In the genomic region with DNA sequence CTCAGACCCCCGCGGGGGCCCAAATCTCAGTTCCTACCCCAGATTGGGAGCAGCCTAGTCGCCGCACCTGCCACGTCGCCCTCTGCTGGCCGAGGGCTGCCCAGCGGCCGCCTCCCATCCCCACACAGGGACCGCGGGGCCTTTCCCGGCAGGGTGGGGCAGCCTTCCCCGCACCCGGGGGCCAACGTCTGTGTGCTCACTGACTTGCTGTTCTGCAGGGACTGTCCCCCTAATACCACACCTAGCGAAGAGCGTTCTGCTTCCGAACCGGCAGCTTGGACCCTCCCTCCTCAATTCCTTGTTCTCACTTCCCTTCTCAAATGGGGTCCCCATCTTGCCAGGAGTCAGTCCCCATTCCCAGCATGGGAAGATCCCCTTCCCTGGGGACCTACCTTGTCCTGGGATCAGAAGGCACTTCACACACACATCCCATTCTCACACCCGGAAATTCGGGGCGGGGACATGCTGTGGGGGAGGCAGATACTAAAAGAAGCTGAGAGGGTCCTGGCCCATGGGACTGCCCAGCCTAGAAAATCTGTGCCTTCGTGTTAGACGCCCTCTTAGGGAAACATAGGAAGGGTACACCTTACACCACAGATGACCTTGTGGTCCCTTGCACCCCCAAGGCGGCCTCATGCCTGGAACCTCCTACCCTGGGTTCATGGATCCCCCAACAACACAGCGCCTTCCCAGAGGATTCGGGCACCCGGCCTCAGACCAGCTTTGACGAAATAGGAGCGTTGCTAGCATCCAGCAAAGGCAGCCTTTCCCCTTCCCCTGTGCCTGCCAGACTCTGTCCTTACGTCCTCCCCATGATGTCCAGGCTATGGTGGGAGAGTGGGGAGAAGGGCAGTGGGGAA, we compare ENCODE assay signal across 8 cellular contexts. TPM values are rescaled to one million over a fixed set of nuclear protein-coding genes. Genes with fewer than 3 reads are reported as not detected.
DNase-seq lines count a peak whose midpoint lies in the region; ATAC-seq and TF ChIP-seq lines count a peak whose summit lies in the region.

No MANE protein-coding gene starts in this region.

- ATAC-seq in HG02840 (IDR thresholded peaks at IDR 0.05; ENCODE audit: low FRiP score, unreplicated experiment): no peak

- H3K4me3 ChIP-seq in mucosa of stomach (ENCODE audit: low read length): no peak overlapping the region

- no peaks in the 10 kb centered on the region for H3K9me3 ChIP-seq in mucosa of stomach (ENCODE audit: control insufficient read depth, low read length)

- H3K36me3 ChIP-seq in mucosa of stomach (ENCODE audit: control insufficient read depth, insufficient read depth, low read length): no peaks in the 10 kb centered on the region

- no peak overlapping the region for H3K27ac ChIP-seq in 22Rv1

- peaks cover 47% of the 10 kb centered on the region for H3K4me1 ChIP-seq in mucosa of stomach (ENCODE audit: control insufficient read depth, insufficient read depth, low read length)

- no peaks in the 10 kb centered on the region for H3K27me3 ChIP-seq in mucosa of stomach (ENCODE audit: control insufficient read depth, insufficient read depth, low read length)

- TF ChIP-seq CTCF in 22Rv1 (IDR thresholded peaks at IDR 0.05): peak; percentile 100

- peak overlapping the region; percentile 16 for H3K9ac ChIP-seq in mucosa of stomach (ENCODE audit: low read length)

- peak; percentile 24 for DNase-seq in HT-29 (ENCODE audit: low spot score)
- DNase-seq in activated CD4-positive, alpha-beta T cell treated with anti-CD3 and anti-CD28 coated beads, Interleukin-2, amount 50 U/mL, for 24 hours (ENCODE audit: low read depth in 1 of 2, low spot score in 1 of 2): peak; percentile 21 to 45
- DNase-seq in effector CD8-positive, alpha-beta T cell (lab: John Stamatoyannopoulos, UW): peak; percentile 42
- peak; percentile 19 to 31 for DNase-seq in stimulated activated CD8-positive, alpha-beta memory T cell treated with anti-CD3 and anti-CD28 coated beads, Interleukin-7, amount 100 ng/mL, for 48 hours (ENCODE audit: extremely low read depth in 1 of 2, low read depth in 1 of 2)
- no peak for DNase-seq in hepatic stellate cell (ENCODE audit: low spot score)

RNA-seq across cellular contexts. Expression of a gene that starts 16.4 kb away (rescaled TPM):
- total RNA-seq in HT-29 (2014; rRNA removed; shearing (Covaris generic)): not detected in 2 replicates

RNA-seq across cellular contexts. Expression of a gene that starts 27.8 kb away (rescaled TPM):
- 10.6 and 14.2 TPM in 2 replicates for total RNA-seq in HT-29 (2014; rRNA removed; shearing (Covaris generic))

RNA-seq across cellular contexts. Expression of a gene that starts 35.8 kb away (rescaled TPM):
- not detected in 2 replicates for total RNA-seq in HT-29 (2014; rRNA removed; shearing (Covaris generic))
